In the genomic region with DNA sequence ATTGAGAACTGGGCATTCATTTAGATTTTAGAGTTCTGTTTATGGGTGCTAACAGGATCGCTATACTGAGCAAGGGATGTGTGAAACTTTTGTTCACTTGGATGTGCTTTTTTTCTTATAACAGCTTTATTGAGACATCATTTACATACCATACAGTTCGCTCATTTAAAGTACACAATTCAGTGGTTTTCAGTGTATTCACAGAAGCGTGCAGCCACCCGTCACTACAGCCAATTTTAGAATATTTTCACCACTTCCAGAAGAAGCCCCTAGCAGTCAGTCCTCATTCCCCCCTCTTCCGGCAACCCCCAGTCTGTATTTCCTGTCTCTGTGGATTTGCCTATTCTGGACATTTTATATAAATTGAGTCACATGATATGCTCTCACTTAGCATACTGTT, we compare ENCODE assay signal across 24 cellular contexts. TPM values are rescaled to one million over a fixed set of nuclear protein-coding genes. Genes with fewer than 3 reads are reported as not detected.
DNase-seq lines count a peak whose midpoint lies in the region; ATAC-seq and TF ChIP-seq lines count a peak whose summit lies in the region.
"Had no signal": no experiment of that assay in that cellular context is flagged by ENCODE, and none has a peak within 500 bp of the region (broad histone marks: within the 10 kb centered on the region; RNA-seq: fewer than 3 reads in every experiment).

No MANE protein-coding gene starts in this region.

- peaks cover 29% of the 10 kb centered on the region for H3K36me3 Mint-ChIP-seq in nephron (ENCODE audit: low read depth)
- H3K36me3 Mint-ChIP-seq: WTC11 had no signal

- no peaks in the 10 kb centered on the region for H4K20me1 ChIP-seq in BLaER1
- no peaks in the 10 kb centered on the region for H4K20me1 ChIP-seq in Karpas-422 (ENCODE audit: insufficient read depth, low read depth, low read length)

- no peak for TF ChIP-seq EP300 in esophagus muscularis mucosa (IDR thresholded peaks at IDR 0.05)

- intact Hi-C loops in esophagus muscularis mucosa (cut with DNase I), result no loop called here

- H3K27me3 Mint-ChIP-seq in nephron (ENCODE audit: low read depth), result no peaks in the 10 kb centered on the region
- H3K27me3 Mint-ChIP-seq: B cell; IgD-negative memory B cell; stimulated activated naive CD8-positive, alpha-beta T cell treated with anti-CD3 and anti-CD28 coated beads, Interleukin-15, amount 100 ng/mL, for 72 hours had no signal

- H3K9ac ChIP-seq in BLaER1, result peak overlapping the region; percentile 73; the same call in 1 of the 2 replicates
- peak overlapping the region; percentile 51 for H3K9ac ChIP-seq in Karpas-422 (ENCODE audit: low read length)

- TF ChIP-seq POLR2A in esophagus muscularis mucosa (IDR thresholded peaks at IDR 0.05; ENCODE audit: low read depth), result no peak

- ATAC-seq in GM21717 (IDR thresholded peaks at IDR 0.05; ENCODE audit: unreplicated experiment), result no peak
- ATAC-seq: heart left ventricle; Panc1; stimulated activated naive CD8-positive, alpha-beta T cell treated with anti-CD3 and anti-CD28 coated beads, Interleukin-15, amount 100 ng/mL, for 72 hours; WTC11 had no signal

- H3K9me3 ChIP-seq in BLaER1 (no peaks in the 10 kb centered on the region), Karpas-422 (ENCODE audit: low read length) (no peaks in the 10 kb centered on the region), esophagus muscularis mucosa (no peaks in the 10 kb centered on the region)
- H3K9me3 ChIP-seq: adrenal gland, heart left ventricle, neutrophil had no signal

- H3K4me3 ChIP-seq in BLaER1 (peak overlapping the region; percentile 50; the same call in 1 of the 2 replicates), Karpas-422 (ENCODE audit: low read length) (peak overlapping the region; percentile 55), esophagus muscularis mucosa (no peak overlapping the region)
- H3K4me3 ChIP-seq: adrenal gland, heart left ventricle had no signal

- H3K27ac ChIP-seq in BLaER1, result peak overlapping the region; percentile 73
- H3K27ac ChIP-seq in Karpas-422 (ENCODE audit: low read length), result peak overlapping the region; percentile 36
- no peak overlapping the region for H3K27ac ChIP-seq in esophagus muscularis mucosa (replicated peaks in 1 of 4)
- H3K27ac ChIP-seq: adrenal gland, heart left ventricle, neutrophil had no signal

- peak overlapping the region; percentile 90 for H3K4me2 ChIP-seq in BLaER1
- H3K4me2 ChIP-seq in Karpas-422 (ENCODE audit: low read depth, low read length, poor library complexity, severe bottlenecking), result peak overlapping the region; percentile 75

- H3K4me1 Mint-ChIP-seq in nephron, result peaks cover 15% of the 10 kb centered on the region

- H3K9me2 ChIP-seq in Karpas-422 (replicated peaks; ENCODE audit: insufficient read depth, low read length), result no peaks in the 10 kb centered on the region

- peak; percentile 57 for DNase-seq in Karpas-422
- DNase-seq in esophagus muscularis mucosa (ENCODE audit: extremely low spot score), result peak; percentile 17
- DNase-seq in stimulated activated CD4-positive, alpha-beta T cell treated with anti-CD3 and anti-CD28 coated beads, Interleukin-2, amount 100 ng/mL, for 48 hours, result no peak
- no peak for DNase-seq in NCI-H2196 treated with DMSO at 0.1 percent for 48 hours (lab: John Stamatoyannopoulos, UW; ENCODE audit: unreplicated experiment)
- DNase-seq in islet precursor cell, result no peak
- DNase-seq: activated naive CD4-positive, alpha-beta T cell treated with anti-CD3 and anti-CD28 coated beads for 36 hours; adrenal gland; DMS53; heart left ventricle; mammary epithelial cell; NCI-H1105; NCI-H187 treated with DMSO at 0.1 percent for 48 hours; NCI-H524 treated with DMSO at 0.1 percent for 48 hours; SHP77 treated with DMSO at 0.1 percent for 48 hours; stimulated activated naive CD8-positive, alpha-beta T cell treated with anti-CD3 and anti-CD28 coated beads, Interleukin-15, amount 100 ng/mL, for 72 hours had no signal

- no peak for TF ChIP-seq CTCF in esophagus muscularis mucosa (IDR thresholded peaks at IDR 0.05)
- no peak for TF ChIP-seq CTCF in nephron (IDR thresholded peaks at IDR 0.05; ENCODE audit: unreplicated experiment in 3 of 3)

- H3K4me3 Mint-ChIP-seq in nephron, result no peak overlapping the region
- H3K4me3 Mint-ChIP-seq: activated naive CD4-positive, alpha-beta T cell treated with anti-CD3 and anti-CD28 coated beads for 36 hours; B cell; IgD-negative memory B cell; stimulated activated naive CD8-positive, alpha-beta T cell treated with anti-CD3 and anti-CD28 coated beads, Interleukin-15, amount 100 ng/mL, for 72 hours; WTC11 had no signal

- no peaks in the 10 kb centered on the region for H3K27me3 ChIP-seq in BLaER1
- H3K27me3 ChIP-seq in Karpas-422 (ENCODE audit: low read length), result no peaks in the 10 kb centered on the region
- H3K27me3 ChIP-seq in esophagus muscularis mucosa, result no peaks in the 10 kb centered on the region
- H3K27me3 ChIP-seq: adrenal gland, heart left ventricle, neutrophil had no signal

- H3K4me1 ChIP-seq in BLaER1 (peaks cover 53% of the 10 kb centered on the region), Karpas-422 (ENCODE audit: low read length) (peaks cover 16% of the 10 kb centered on the region), esophagus muscularis mucosa (peaks cover 0 to 4% (median 0%) of the 10 kb centered on the region in 4 donors)
- H3K4me1 ChIP-seq: adrenal gland had no signal

- peak overlapping the region; percentile 88 for H2AFZ ChIP-seq in Karpas-422 (ENCODE audit: low read length)

- peaks cover 13% of the 10 kb centered on the region; the same call in 1 of the 2 replicates for H3K36me3 ChIP-seq in BLaER1
- H3K36me3 ChIP-seq in Karpas-422 (ENCODE audit: insufficient read depth, low read length), result no peaks in the 10 kb centered on the region
- H3K36me3 ChIP-seq in esophagus muscularis mucosa, result peaks cover 0 to 12% (median 3%) of the 10 kb centered on the region in 4 donors
- H3K36me3 ChIP-seq: neutrophil had no signal

- no peaks in the 10 kb centered on the region for H3K9me3 Mint-ChIP-seq in nephron
- H3K9me3 Mint-ChIP-seq: activated naive CD4-positive, alpha-beta T cell treated with anti-CD3 and anti-CD28 coated beads for 36 hours; IgD-negative memory B cell; stimulated activated naive CD8-positive, alpha-beta T cell treated with anti-CD3 and anti-CD28 coated beads, Interleukin-15, amount 100 ng/mL, for 72 hours; WTC11 had no signal

- peak overlapping the region; percentile 18 to 48 (median 25) for H3K27ac Mint-ChIP-seq in nephron
- H3K27ac Mint-ChIP-seq: activated naive CD4-positive, alpha-beta T cell treated with anti-CD3 and anti-CD28 coated beads for 36 hours; B cell; IgD-negative memory B cell; stimulated activated naive CD8-positive, alpha-beta T cell treated with anti-CD3 and anti-CD28 coated beads, Interleukin-15, amount 100 ng/mL, for 72 hours; WTC11 had no signal

- H3K79me2 ChIP-seq in Karpas-422 (ENCODE audit: low read length), result no peaks in the 10 kb centered on the region

- WGBS in esophagus muscularis mucosa, result 83% methylated on average over 5 of the region's 5 CpGs

RNA-seq across cellular contexts. Expression of a gene that starts 48.7 kb away (rescaled TPM):
- total RNA-seq in Karpas-422 (2014; rRNA removed; shearing (Covaris generic); ENCODE audit: low replicate concordance), result not detected in 2 replicates
- total RNA-seq in esophagus muscularis mucosa, result not detected
- total RNA-seq: activated naive CD4-positive, alpha-beta T cell treated with anti-CD3 and anti-CD28 coated beads for 36 hours; adrenal gland; B cell; heart left ventricle; M059J; mammary epithelial cell; WTC11 had no signal

Comparison
In these comparisons a context has a peak if more than half of its experiments do, and no peak if none do; other contexts are left out.
1. H3K27ac ChIP-seq: peak in BLaER1 (single experiment) and Karpas-422 (single experiment); none in esophagus muscularis mucosa (0 of 4).
2. H3K4me3 ChIP-seq: peak in BLaER1 (single experiment) and Karpas-422 (single experiment); none in esophagus muscularis mucosa (0 of 4).
3. DNase-seq: peak in Karpas-422 (single experiment) and esophagus muscularis mucosa (single experiment); none in stimulated activated CD4-positive, alpha-beta T cell treated with anti-CD3 and anti-CD28 coated beads, Interleukin-2, amount 100 ng/mL, for 48 hours (0 of 2), NCI-H2196 treated with DMSO at 0.1 percent for 48 hours (single experiment) and islet precursor cell (single experiment).